ENCODE assay signal across 11 cellular contexts in the genomic region with DNA sequence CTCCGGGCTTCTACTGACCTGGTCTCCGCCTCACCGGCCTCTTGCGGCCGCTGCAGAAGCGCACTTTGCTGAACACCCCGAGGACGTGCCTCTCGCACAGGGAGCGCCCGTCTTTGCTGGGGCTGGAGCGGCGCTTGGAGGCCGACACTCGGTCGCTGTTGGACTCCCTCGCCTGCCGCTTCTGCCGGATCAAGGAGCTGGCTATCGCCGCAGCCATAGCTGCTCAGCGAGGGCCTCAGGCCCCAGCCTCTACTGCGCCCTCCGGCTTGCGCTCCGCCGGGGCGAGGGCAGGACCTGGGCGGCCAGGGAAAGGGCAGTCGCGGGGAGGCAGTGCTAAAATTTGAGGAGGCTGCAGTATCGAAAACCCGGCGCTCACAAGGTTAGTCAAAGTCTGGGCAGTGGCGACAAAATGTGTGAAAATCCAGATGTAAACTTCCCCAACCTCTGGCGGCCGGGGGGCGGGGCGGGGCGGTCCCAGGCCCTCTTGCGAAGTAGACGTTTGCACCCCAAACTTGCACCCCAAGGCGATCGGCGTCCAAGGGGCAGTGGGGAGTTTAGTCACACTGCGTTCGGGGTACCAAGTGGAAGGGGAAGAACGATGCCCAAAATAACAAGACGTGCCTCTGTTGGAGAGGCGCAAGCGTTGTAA.
DNase-seq lines count a peak whose midpoint lies in the region; ATAC-seq and TF ChIP-seq lines count a peak whose summit lies in the region.
"Had no signal": no experiment of that assay in that cellular context is flagged by ENCODE, and none has a peak within 500 bp of the region (broad histone marks: within the 10 kb centered on the region; RNA-seq: fewer than 3 reads in every experiment).

No MANE protein-coding gene starts in this region.

- H3K36me3 ChIP-seq in ES-I3 (ENCODE audit: insufficient read depth, low read length) (no peaks in the 10 kb centered on the region), adrenal gland (replicated peaks in 1 of 2) (no peaks in the 10 kb centered on the region), right atrium auricular region (no peaks in the 10 kb centered on the region), prostate gland (no peaks in the 10 kb centered on the region)

- intact Hi-C loops in adrenal gland (cut with DNase I): no loop called here
- intact Hi-C loops in prostate gland (cut with DNase I): no loop called here

- TF ChIP-seq POLR2A in adrenal gland (IDR thresholded peaks at IDR 0.05) (peak in 1 of 2 donors; percentile 26), prostate gland (IDR thresholded peaks at IDR 0.05) (no peak)

- DNase-seq in adrenal gland (peak; percentile 20 to 78 (median 49)), right atrium auricular region (ENCODE audit: low spot score) (no peak), prostate gland (ENCODE audit: low spot score) (no peak), NCI-H1417 (lab: John Stamatoyannopoulos, UW) (no peak)
- DNase-seq: activated CD4-positive, alpha-beta memory T cell treated with anti-CD3 and anti-CD28 coated beads for 36 hours; DMS79 treated with DMSO at 0.1 percent for 48 hours; NCI-H187 had no signal

- H3K4me1 ChIP-seq in ES-I3 (ENCODE audit: insufficient read depth, low read length) (0 out of 2 replicates have a peak, but pooled peaks cover 15% of the 10 kb centered on the region), adrenal gland (replicated peaks in 1 of 2) (peaks cover 12 to 15% of the 10 kb centered on the region in 2 donors), right atrium auricular region (peaks cover 0 to 36% of the 10 kb centered on the region in 2 donors), prostate gland (replicated peaks) (no peaks in the 10 kb centered on the region)

- H3K27me3 ChIP-seq in adrenal gland (peaks cover 6% of the 10 kb centered on the region), right atrium auricular region (no peaks in the 10 kb centered on the region), prostate gland (replicated peaks; ENCODE audit: insufficient read depth) (peaks cover 8% of the 10 kb centered on the region)

- peak overlapping the region; percentile 91 for H3K9ac ChIP-seq in ES-I3 (ENCODE audit: low read depth, low read length)

- no peaks in the 10 kb centered on the region for H3K9me3 ChIP-seq in ES-I3 (ENCODE audit: control insufficient read depth, insufficient read depth, low read length)
- no peaks in the 10 kb centered on the region for H3K9me3 ChIP-seq in adrenal gland (replicated peaks in 1 of 3)
- no peaks in the 10 kb centered on the region for H3K9me3 ChIP-seq in right atrium auricular region
- no peaks in the 10 kb centered on the region for H3K9me3 ChIP-seq in prostate gland

- H3K4me3 ChIP-seq in adrenal gland (peak overlapping the region in 3 of 4 donors; percentile 19 to 71 (median 71)), right atrium auricular region (peak overlapping the region; percentile 44 to 66), prostate gland (peak overlapping the region; percentile 32 to 42)

- TF ChIP-seq CTCF in adrenal gland (IDR thresholded peaks at IDR 0.05): peak in 1 of 6 experiments; percentile 22
- TF ChIP-seq CTCF in right atrium auricular region (IDR thresholded peaks at IDR 0.05): no peak
- no peak for TF ChIP-seq CTCF in prostate gland (IDR thresholded peaks at IDR 0.05)

- ATAC-seq in HG03457 (IDR thresholded peaks at IDR 0.05; ENCODE audit: unreplicated experiment): no peak
- ATAC-seq in GM21529 (IDR thresholded peaks at IDR 0.05; ENCODE audit: unreplicated experiment): no peak
- ATAC-seq in HG03280 (IDR thresholded peaks at IDR 0.05; ENCODE audit: unreplicated experiment): no peak

- 1 to 2% (median 2%) methylated on average over 27 to 51 of the region's 51 CpGs for WGBS in adrenal gland, 4 donors
- WGBS in prostate gland: 1% methylated on average over 48 of the region's 51 CpGs

- H3K27ac ChIP-seq in adrenal gland (peak overlapping the region in 3 of 5 donors; percentile 92 to 93 (median 93)), right atrium auricular region (no peak overlapping the region), prostate gland (no peak overlapping the region)

Comparison
In these comparisons a context has a peak if more than half of its experiments do, and no peak if none do; other contexts are left out.
1. DNase-seq: peak in adrenal gland (7 of 7); none in right atrium auricular region (single experiment), prostate gland (single experiment) and NCI-H1417 (0 of 3).
2. H3K27ac ChIP-seq: peak in adrenal gland (3 of 5); none in right atrium auricular region (0 of 2) and prostate gland (0 of 2).
3. Peak in every context shown above with its lines, with median percentiles within 50 percentile points of each other: H3K4me3 ChIP-seq.